17 cellular contexts compared by ENCODE assay signal in genomic region chr17:8674344-8675305, GRCh38. TPM values are rescaled to one million over a fixed set of nuclear protein-coding genes. Genes with fewer than 3 reads are reported as not detected.
A peak's percentile ranks its signal among the peaks of the same experiment; 100 is the strongest.
DNase-seq lines count a peak whose midpoint lies in the region; ATAC-seq, FAIRE-seq and TF ChIP-seq lines count a peak whose summit lies in the region.
"Had no signal": no experiment of that assay in that cellular context is flagged by ENCODE, and none has a peak within 500 bp of the region (broad histone marks: within the 10 kb centered on the region; RNA-seq: fewer than 3 reads in every experiment).

No MANE protein-coding gene starts in this region.

- H3K36me3 ChIP-seq in liver (ENCODE audit: control insufficient read depth in 4 of 4, insufficient read depth in 3 of 4, low read depth in 1 of 4, low read length in 3 of 4) (no peaks in the 10 kb centered on the region), HepG2 (replicated peaks in 1 of 2; ENCODE audit: control insufficient read depth in 1 of 2, insufficient read depth in 2 of 2, low read length in 2 of 2) (no peaks in the 10 kb centered on the region), heart left ventricle (no peaks in the 10 kb centered on the region), aorta (ENCODE audit: control insufficient read depth in 1 of 2, insufficient read depth in 2 of 2, low read length in 1 of 2) (no peaks in the 10 kb centered on the region)
- H3K36me3 ChIP-seq: tibial nerve had no signal

- 55% methylated on average over 19 of the region's 19 CpGs for WGBS in liver
- 32% methylated on average over 16 of the region's 19 CpGs for WGBS in HepG2 (ENCODE audit: low lambda C conversion rate)
- 65 to 73% (median 68%) methylated on average over 19 of the region's 19 CpGs for WGBS in heart left ventricle, 4 donors
- 3% methylated on average over 19 of the region's 19 CpGs for WGBS in aorta, 2 donors

- CTCF ChIA-PET in HepG2 (lab: Yijun Ruan, JAX; ENCODE audit: low intra/inter-chr PET ratio, low total read pairs), result no interaction called here

- H3K4me2 ChIP-seq in HepG2 (ENCODE audit: low read depth, low read length), result no peak overlapping the region

- H3K36me3 Mint-ChIP-seq in nephron progenitor cell (ENCODE audit: low read depth), result peaks cover 8% of the 10 kb centered on the region
- H3K36me3 Mint-ChIP-seq: immature natural killer cell had no signal

- TF ChIP-seq CTCF in liver (IDR thresholded peaks at IDR 0.05; ENCODE audit: low read depth, low read length, missing input control) (no peak), HepG2 (CRISPR knock-in tag; IDR thresholded peaks at IDR 0.05) (no peak), heart left ventricle (IDR thresholded peaks at IDR 0.05) (no peak), nephron progenitor cell (IDR thresholded peaks at IDR 0.05) (no peak)

- no peak for DNase-seq in HepG2 (ENCODE audit: low spot score)
- peak; percentile 73 to 86 (median 83) for DNase-seq in heart left ventricle
- no peak for DNase-seq in nephron progenitor cell
- DNase-seq in aorta, result peak; percentile 93
- DNase-seq in DMS 273 (lab: John Stamatoyannopoulos, UW; ENCODE audit: unreplicated experiment), result no peak
- DNase-seq in C1 segment of cervical spinal cord (lab: John Stamatoyannopoulos, UW), result no peak
- DNase-seq: activated CD8-positive, alpha-beta memory T cell treated with anti-CD3 and anti-CD28 coated beads for 24 hours; activated naive CD4-positive, alpha-beta T cell treated with anti-CD3 and anti-CD28 coated beads, Interleukin-2, amount 50 U/mL, for 16 hours; erythroblast; immature natural killer cell; naive thymus-derived CD4-positive, alpha-beta T cell; NCI-H187; NCI-H774; SHP77 had no signal

- intact Hi-C loops in HepG2 (cut with micrococcal nuclease; ENCODE audit: unreplicated experiment) (no loop called here), heart left ventricle (cut with DNase I) (no loop called here), aorta (cut with DNase I) (loop anchor here in 1 of 2 donors (2.0 kb wide), 1 partner anchor 44 kb away; the partner anchor contains the start of gene MYH10)

- peak overlapping the region; percentile 5 for H3K4me3 Mint-ChIP-seq in nephron progenitor cell
- H3K4me3 Mint-ChIP-seq: immature natural killer cell; naive thymus-derived CD4-positive, alpha-beta T cell had no signal

- H3K4me1 ChIP-seq in liver (ENCODE audit: control insufficient read depth in 4 of 4, insufficient read depth in 4 of 4, low read length in 3 of 4), result no peaks in the 10 kb centered on the region
- H3K4me1 ChIP-seq in HepG2 (ENCODE audit: insufficient read depth, low read length), result no peaks in the 10 kb centered on the region
- peaks cover 0 to 36% (median 12%) of the 10 kb centered on the region in 12 donors for H3K4me1 ChIP-seq in heart left ventricle
- H3K4me1 ChIP-seq in aorta (ENCODE audit: control insufficient read depth in 1 of 2, insufficient read depth in 2 of 2, low read length in 2 of 2), result peaks cover 5 to 10% of the 10 kb centered on the region in 2 donors

- TF ChIP-seq RAD21 in liver (IDR thresholded peaks at IDR 0.05), result no peak
- TF ChIP-seq RAD21 in HepG2 (CRISPR knock-in tag; IDR thresholded peaks at IDR 0.05), result no peak

- in situ Hi-C loops in HepG2 (cut with HindIII; ENCODE audit: extremely low pct_ligation_motif_present, low pct_unique_long_range_greater_than_20kb), result no loop called here

- no peaks in the 10 kb centered on the region for H4K20me1 ChIP-seq in HepG2 (ENCODE audit: insufficient read depth, low read length)

- no peak overlapping the region for H2AFZ ChIP-seq in HepG2 (ENCODE audit: low read length)

- H3K27me3 Mint-ChIP-seq in nephron progenitor cell (ENCODE audit: low read depth, poor library complexity), result peaks cover 13% of the 10 kb centered on the region

- peak overlapping the region in 1 of 2 donors; percentile 42 for H3K27ac ChIP-seq in liver (ENCODE audit: low read depth in 1 of 2, low read length in 2 of 2)
- H3K27ac ChIP-seq in HepG2 (ENCODE audit: extremely low read length, insufficient read depth, low read length), result no peak overlapping the region
- peak overlapping the region; percentile 26 to 96 (median 72) for H3K27ac ChIP-seq in heart left ventricle
- peak overlapping the region; percentile 73 to 98 for H3K27ac ChIP-seq in aorta (ENCODE audit: low read depth in 1 of 2, low read length in 2 of 2)

- TF ChIP-seq EP300 in HepG2 (IDR thresholded peaks at IDR 0.05; ENCODE audit: low read depth in 2 of 2, low read length in 2 of 2) (no peak), HepG2 (CRISPR knock-in tag; IDR thresholded peaks at IDR 0.05; ENCODE audit: borderline replicate concordance) (no peak)

- H3K4me1 Mint-ChIP-seq in nephron progenitor cell, result peaks cover 45% of the 10 kb centered on the region
- H3K4me1 Mint-ChIP-seq: immature natural killer cell; naive thymus-derived CD4-positive, alpha-beta T cell had no signal

- no peak overlapping the region for H3K4me3 ChIP-seq in liver (ENCODE audit: low read depth in 1 of 3, low read length in 3 of 3)
- H3K4me3 ChIP-seq in HepG2 (replicated peaks in 1 of 3; ENCODE audit: insufficient read depth in 1 of 3, low read depth in 2 of 3, low read length in 3 of 3), result no peak overlapping the region
- H3K4me3 ChIP-seq in heart left ventricle, result no peak overlapping the region
- no peak overlapping the region for H3K4me3 ChIP-seq in aorta (ENCODE audit: low read length in 2 of 2)
- H3K4me3 ChIP-seq: tibial nerve had no signal

- H3K9ac ChIP-seq in liver (ENCODE audit: low read depth in 1 of 2, low read length in 2 of 2) (no peak overlapping the region), HepG2 (ENCODE audit: insufficient read depth, low read depth, low read length) (no peak overlapping the region)

- H3K9me3 Mint-ChIP-seq in nephron progenitor cell, result peaks cover 12% of the 10 kb centered on the region

- FAIRE-seq in HepG2 (lab: Jason Lieb, UNC), result no peak

- POLR2A ChIA-PET in HepG2 (lab: Yijun Ruan, JAX), result no interaction called here

- H3K79me2 ChIP-seq in HepG2 (ENCODE audit: insufficient read depth, low read length), result no peaks in the 10 kb centered on the region

- H3K9me3 ChIP-seq in liver (ENCODE audit: control insufficient read depth in 4 of 4, low read length in 3 of 4) (peaks cover 0 to 2% (median 0%) of the 10 kb centered on the region in 4 donors), HepG2 (ENCODE audit: low read length) (no peaks in the 10 kb centered on the region), heart left ventricle (peaks cover 0 to 9% (median 0%) of the 10 kb centered on the region in 12 donors), aorta (ENCODE audit: control insufficient read depth, low read length) (no peaks in the 10 kb centered on the region)

- ATAC-seq in HepG2 (no peak), heart left ventricle (peak; percentile 68 to 89 (median 88)), aorta (ENCODE audit: low FRiP score) (peak; percentile 85), GM19023 (IDR thresholded peaks at IDR 0.05; ENCODE audit: unreplicated experiment) (no peak)
- ATAC-seq: naive thymus-derived CD4-positive, alpha-beta T cell had no signal

- H3K27ac Mint-ChIP-seq in nephron progenitor cell, result no peak overlapping the region
- H3K27ac Mint-ChIP-seq: immature natural killer cell; naive thymus-derived CD4-positive, alpha-beta T cell had no signal

- BruUV-seq in HepG2 (replicated peaks; lab: Mats Ljungman, UMichigan), result no TSS peak

- H3K27me3 ChIP-seq in liver (ENCODE audit: control insufficient read depth in 4 of 4, insufficient read depth in 4 of 4, low read length in 3 of 4) (no peaks in the 10 kb centered on the region), HepG2 (ENCODE audit: control insufficient read depth in 1 of 2, insufficient read depth in 2 of 2, low read length in 2 of 2) (peaks cover 0 to 7% of the 10 kb centered on the region in 2 experiments; a peak in 2 of 5 replicates), heart left ventricle (no peaks in the 10 kb centered on the region), aorta (ENCODE audit: control insufficient read depth in 1 of 2, insufficient read depth in 2 of 2, low read length in 1 of 2) (no peaks in the 10 kb centered on the region)
- H3K27me3 ChIP-seq: tibial nerve had no signal

- TF ChIP-seq POLR2A in HepG2 (IDR thresholded peaks at IDR 0.05; ENCODE audit: insufficient read depth in 1 of 2, low read depth in 2 of 2, low read length in 2 of 2) (no peak), heart left ventricle (IDR thresholded peaks at IDR 0.05) (no peak)

TF ChIP-seq in liver, 16 proteins besides CTCF, POLR2A, EP300 and RAD21 (continues in another document):
- no peak for TF ChIP-seq HNF4A (conservative IDR thresholded peaks at IDR 0.05)
- TF ChIP-seq HNF4G (IDR thresholded peaks at IDR 0.05), result no peak

TF ChIP-seq in HepG2, 621 proteins besides CTCF, POLR2A, EP300 and RAD21 (continues in another document):
- TF ChIP-seq HNF4A (CRISPR knock-in tag; IDR thresholded peaks at IDR 0.05), result no peak

RNA-seq across cellular contexts. Expression of gene MYH10, which starts 44.1 kb away (rescaled TPM):
- total RNA-seq in liver (10 to 100 TPM; 37.8 to 79.1 TPM), HepG2 (2016; rRNA removed; fragmentation: Illumina TruSeq; extraction: Trizol) (68.6 and 122 TPM in 2 replicates), heart left ventricle (10 to 100 TPM; 29.0 to 62.1 (median 40.8) TPM), aorta (1,000 to 10,000 TPM; 1,394 to 1,963 TPM)
- polyA plus RNA-seq in liver (10 to 100 TPM in 1 of 2 donors, 1 to 10 TPM in 1; 9.1 to 13.9 TPM), HepG2 (2011; rRNA removed) (43.4 and 44.1 TPM in 2 replicates), heart left ventricle (10 to 100 TPM; 10.6 to 25.8 TPM), aorta (100 to 1,000 TPM; 205 to 244 TPM)
- total RNA-seq in HepG2 (2016; cell fraction: cytosol; rRNA removed; fragmentation: Illumina TruSeq; extraction: Trizol; ENCODE audit: low read depth), result 7.0 and 7.2 TPM in 2 replicates
- 66.9 and 98.1 TPM in 2 replicates for total RNA-seq in HepG2 (2016; cell fraction: insoluble cytoplasmic fraction; rRNA removed; fragmentation: Illumina TruSeq; extraction: Trizol)
- 17.3 and 21.2 TPM in 2 replicates for total RNA-seq in HepG2 (2016; cell fraction: membrane; rRNA removed; fragmentation: Illumina TruSeq; extraction: Trizol)
- 84.1 and 90.0 TPM in 2 replicates for total RNA-seq in HepG2 (2016; cell fraction: nucleus; rRNA removed; fragmentation: Illumina TruSeq; extraction: Trizol)
- 31.4 and 44.1 TPM in 2 replicates for polyA plus RNA-seq in HepG2 (2011; cell fraction: cytosol; rRNA removed)
- 74.1 and 125 TPM in 2 replicates for polyA plus RNA-seq in HepG2 (2011; cell fraction: nucleus; rRNA removed)
- 35.7 and 50.5 TPM in 2 replicates for polyA plus RNA-seq in HepG2 (2012)
- polyA plus RNA-seq in HepG2 (2016; cell fraction: cytosol; fragmentation: Illumina TruSeq; extraction: Trizol; ENCODE audit: low read depth), result 1.5 and 1.7 TPM in 2 replicates
- polyA plus RNA-seq in HepG2 (2016; cell fraction: insoluble cytoplasmic fraction; fragmentation: Illumina TruSeq; extraction: Trizol; ENCODE audit: low read depth), result 46.3 and 57.7 TPM in 2 replicates
- 3.8 and 4.4 TPM in 2 replicates for polyA plus RNA-seq in HepG2 (2016; cell fraction: membrane; fragmentation: Illumina TruSeq; extraction: Trizol; ENCODE audit: low read depth)
- 88.3 and 89.7 TPM in 2 replicates for polyA plus RNA-seq in HepG2 (2016; cell fraction: nucleus; fragmentation: Illumina TruSeq; extraction: Trizol; ENCODE audit: insufficient read depth, low read depth)
- polyA minus RNA-seq in HepG2 (2011; rRNA and poly(A)+ RNA removed; ENCODE audit: low replicate concordance), result 8.2 and 85.8 TPM in 2 replicates
- polyA minus RNA-seq in HepG2 (2011; cell fraction: cytosol; rRNA and poly(A)+ RNA removed), result 60.2 and 68.5 TPM in 2 replicates
- 127 and 140 TPM in 2 replicates for polyA minus RNA-seq in HepG2 (2011; cell fraction: nucleus; rRNA and poly(A)+ RNA removed)

Comparison
In these comparisons a context has a peak if more than half of its experiments do, and no peak if none do; other contexts are left out.
1. ATAC-seq: peak in heart left ventricle (4 of 4) and aorta (single experiment); none in HepG2 (single experiment) and GM19023 (single experiment).
2. DNase-seq: peak in heart left ventricle (5 of 5) and aorta (2 of 2); none in HepG2 (single experiment), nephron progenitor cell (single experiment), DMS 273 (single experiment) and C1 segment of cervical spinal cord (0 of 14).
3. RNA of gene MYH10, which starts 44.1 kb away (total RNA-seq): 1,394 to 1,963 TPM in aorta; 37.8 to 79.1 TPM in liver, 7.0 to 122 TPM in HepG2 and 29.0 to 62.1 TPM in heart left ventricle; every median in the first group is over 10 times any median in the second.